ENCODE assay signal across 8 cellular contexts in the genomic region with DNA sequence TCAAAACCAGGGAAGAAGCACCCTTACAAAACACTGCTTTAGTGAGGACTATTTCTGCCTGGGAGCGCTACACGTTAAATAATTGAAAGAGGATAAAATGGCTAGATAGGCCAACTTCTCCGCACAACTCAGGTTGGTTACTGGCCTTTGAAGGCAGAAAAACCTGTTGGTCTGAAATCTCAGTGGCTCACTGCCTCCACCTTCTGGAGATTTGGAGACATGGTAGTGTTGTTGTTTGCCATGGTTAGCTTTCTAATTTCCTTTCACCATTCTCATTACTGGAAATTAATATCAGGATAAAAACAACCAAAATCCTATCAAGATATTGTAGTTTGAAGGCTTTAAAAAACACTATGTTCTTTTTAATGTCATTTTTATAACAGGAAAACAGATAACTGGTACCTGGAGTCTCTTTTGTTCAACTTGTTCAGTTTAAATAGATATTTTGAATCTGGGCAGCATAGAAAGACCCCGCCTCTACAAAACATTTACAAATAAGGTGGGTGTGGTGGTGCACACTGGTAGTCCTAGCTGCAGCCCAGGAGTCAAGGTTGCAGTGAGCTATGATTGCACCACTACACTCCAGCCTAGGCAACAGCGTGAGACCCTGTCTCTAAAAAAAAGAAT. TPM values are rescaled to one million over a fixed set of nuclear protein-coding genes. Genes with fewer than 3 reads are reported as not detected.
DNase-seq lines count a peak whose midpoint lies in the region; ATAC-seq and TF ChIP-seq lines count a peak whose summit lies in the region.

No MANE protein-coding gene starts in this region.

- DNase-seq in Right ventricle myocardium superior (no peak), Right ventricle myocardium inferior (ENCODE audit: missing footprints) (no peak), NCI-H510A treated with DMSO at 0.1 percent for 48 hours (lab: John Stamatoyannopoulos, UW) (peak; percentile 51), mesothelial cell of epicardium (ENCODE audit: low spot score in 2 of 2, unreplicated experiment in 2 of 2) (peak in 1 of 2 experiments; percentile 51)
- peak; percentile 49 to 59 for DNase-seq in activated CD4-positive, alpha-beta T cell treated with anti-CD3 and anti-CD28 coated beads, Interleukin-2, amount 50 U/mL, for 48 hours
- DNase-seq in effector memory CD8-positive, alpha-beta T cell, result peak; percentile 60 to 64 (median 61)
- DNase-seq in stimulated activated CD8-positive, alpha-beta memory T cell treated with anti-CD3 and anti-CD28 coated beads, Interleukin-7, amount 100 ng/mL, for 24 hours (ENCODE audit: low read depth), result peak; percentile 4

- intact Hi-C loops in Right ventricle myocardium superior (cut with DNase I) (loop anchor here (5.0 kb wide), 2 partner anchors 780 to 810 kb away; no protein-coding TSS in a partner anchor), Right ventricle myocardium inferior (cut with DNase I) (loop anchor here (5.0 kb wide), 2 partner anchors 780 to 810 kb away; no protein-coding TSS in a partner anchor)

- no peaks in the 10 kb centered on the region for H3K4me1 Mint-ChIP-seq in effector memory CD8-positive, alpha-beta T cell (ENCODE audit: low read depth in 2 of 2)
- peaks cover 9% of the 10 kb centered on the region for H3K4me1 Mint-ChIP-seq in mesothelial cell of epicardium

- no peaks in the 10 kb centered on the region for H3K9me3 Mint-ChIP-seq in effector memory CD8-positive, alpha-beta T cell
- H3K9me3 Mint-ChIP-seq in mesothelial cell of epicardium, result no peaks in the 10 kb centered on the region

- peak; percentile 77 for TF ChIP-seq CTCF in mesothelial cell of epicardium (IDR thresholded peaks at IDR 0.05; ENCODE audit: unreplicated experiment)

- H3K4me3 Mint-ChIP-seq in effector memory CD8-positive, alpha-beta T cell, result no peak overlapping the region
- no peak overlapping the region for H3K4me3 Mint-ChIP-seq in mesothelial cell of epicardium

- H3K27me3 Mint-ChIP-seq in effector memory CD8-positive, alpha-beta T cell, result no peaks in the 10 kb centered on the region
- peaks cover 3% of the 10 kb centered on the region for H3K27me3 Mint-ChIP-seq in mesothelial cell of epicardium (ENCODE audit: low read depth)

- peaks cover 3% of the 10 kb centered on the region for H3K36me3 Mint-ChIP-seq in effector memory CD8-positive, alpha-beta T cell (ENCODE audit: insufficient read depth)
- H3K36me3 Mint-ChIP-seq in mesothelial cell of epicardium, result no peaks in the 10 kb centered on the region

- ATAC-seq in Right ventricle myocardium superior (ENCODE audit: poor library complexity) (peak; percentile 75), Right ventricle myocardium inferior (no peak), HG03280 (IDR thresholded peaks at IDR 0.05; ENCODE audit: unreplicated experiment) (peak; percentile 69)
- peak; percentile 98 for ATAC-seq in effector memory CD8-positive, alpha-beta T cell (replicated peaks)

- H3K27ac Mint-ChIP-seq in effector memory CD8-positive, alpha-beta T cell, result no peak overlapping the region
- H3K27ac Mint-ChIP-seq in mesothelial cell of epicardium, result no peak overlapping the region

RNA-seq across cellular contexts. Expression of gene BCLAF1, which starts 27.5 kb away (rescaled TPM):
- total RNA-seq in Right ventricle myocardium superior (59.5 TPM), Right ventricle myocardium inferior (61.0 TPM), mesothelial cell of epicardium (241 to 260 TPM (median 246 TPM) in 3 replicates)

Comparison
In these comparisons a context has a peak if more than half of its experiments do, and no peak if none do; other contexts are left out.
1. DNase-seq: peak in NCI-H510A treated with DMSO at 0.1 percent for 48 hours (single experiment), activated CD4-positive, alpha-beta T cell treated with anti-CD3 and anti-CD28 coated beads, Interleukin-2, amount 50 U/mL, for 48 hours (2 of 2), effector memory CD8-positive, alpha-beta T cell (3 of 3) and stimulated activated CD8-positive, alpha-beta memory T cell treated with anti-CD3 and anti-CD28 coated beads, Interleukin-7, amount 100 ng/mL, for 24 hours (single experiment); none in Right ventricle myocardium superior (single experiment) and Right ventricle myocardium inferior (single experiment).